ENCODE assay signal across 8 cellular contexts in genomic region chr21:17139696-17140095, GRCh38.
DNase-seq lines count a peak whose midpoint lies in the region; ATAC-seq and TF ChIP-seq lines count a peak whose summit lies in the region.

No MANE protein-coding gene starts in this region.

- peak overlapping the region in 7 of 10 donors; percentile 3 to 74 (median 65) for H3K27ac Mint-ChIP-seq in naive thymus-derived CD8-positive, alpha-beta T cell

- peaks cover 0 to 8% (median 0%) of the 10 kb centered on the region in 9 donors for H3K9me3 Mint-ChIP-seq in naive thymus-derived CD8-positive, alpha-beta T cell

- no peaks in the 10 kb centered on the region for H3K36me3 Mint-ChIP-seq in naive thymus-derived CD8-positive, alpha-beta T cell

- no peaks in the 10 kb centered on the region for H3K27me3 Mint-ChIP-seq in naive thymus-derived CD8-positive, alpha-beta T cell

- no peak for TF ChIP-seq CTCF in coronary artery (IDR thresholded peaks at IDR 0.05)

- POLR2A ChIA-PET in naive thymus-derived CD8-positive, alpha-beta T cell (lab: Charles Lee): no interaction called here

- DNase-seq in ELR (ENCODE audit: low read depth) (peak; percentile 6), NCI-H2029 treated with DMSO at 0.1 percent for 48 hours (lab: John Stamatoyannopoulos, UW) (peak; percentile 48), coronary artery (ENCODE audit: low spot score) (no peak), D341Med (ENCODE audit: low spot score) (no peak)
- no peak for DNase-seq in naive thymus-derived CD8-positive, alpha-beta T cell

- peaks cover 0 to 9% (median 5%) of the 10 kb centered on the region in 4 donors for H3K4me1 Mint-ChIP-seq in naive thymus-derived CD8-positive, alpha-beta T cell

- no peak for ATAC-seq in naive thymus-derived CD8-positive, alpha-beta T cell
- ATAC-seq in GM19351 (IDR thresholded peaks at IDR 0.05; ENCODE audit: unreplicated experiment): no peak
- no peak for ATAC-seq in GM19395 (IDR thresholded peaks at IDR 0.05; ENCODE audit: unreplicated experiment)
- no peak for ATAC-seq in GM18511 (IDR thresholded peaks at IDR 0.05; ENCODE audit: unreplicated experiment)

- H3K4me3 Mint-ChIP-seq in naive thymus-derived CD8-positive, alpha-beta T cell: peak overlapping the region; percentile 52 to 87 (median 76)

- H3K27ac ChIP-seq in coronary artery: no peak overlapping the region

- H3K4me3 ChIP-seq in coronary artery: peak overlapping the region; percentile 48

Comparison
In these comparisons a context has a peak if more than half of its experiments do, and no peak if none do; other contexts are left out.
1. DNase-seq: peak in ELR (single experiment) and NCI-H2029 treated with DMSO at 0.1 percent for 48 hours (single experiment); none in coronary artery (single experiment), naive thymus-derived CD8-positive, alpha-beta T cell (0 of 10) and D341Med (single experiment).